In genomic region chr11:47857485-47858168, GRCh38 we compare ENCODE assay signal across 1 cellular context.
TF ChIP-seq lines count a peak whose summit lies in the region.

No MANE protein-coding gene starts in this region.

TF ChIP-seq in GM12878, 131 proteins besides CTCF, POLR2A, EP300 and RAD21 (continued from another document):
- TF ChIP-seq MYC (IDR thresholded peaks at IDR 0.05; ENCODE audit: insufficient read depth, insufficient read length, insufficient replicate concordance, low read length, severe bottlenecking), result no peak
- 0 out of 2 replicates have a peak, but pooled peaks have one; percentile 25 for TF ChIP-seq ATF2 (IDR thresholded peaks at IDR 0.05; ENCODE audit: low read length)
- no peak for TF ChIP-seq TBL1XR1 (IDR thresholded peaks at IDR 0.05; ENCODE audit: low read depth, low read length)
- TF ChIP-seq SMARCA5 (IDR thresholded peaks at IDR 0.05), result 0 out of 2 replicates have a peak, but pooled peaks have one; percentile 31
- peak; percentile 26; the same call in 1 of the 2 replicates for TF ChIP-seq RUNX3 (IDR thresholded peaks at IDR 0.05; ENCODE audit: low read length)
- TF ChIP-seq PKNOX1 (IDR thresholded peaks at IDR 0.05), result peak; percentile 71
- no peak for TF ChIP-seq CREB1 (IDR thresholded peaks at IDR 0.05; ENCODE audit: low read depth)
- TF ChIP-seq BCLAF1 (IDR thresholded peaks at IDR 0.05), result no peak
- TF ChIP-seq NR2F1 (conservative IDR thresholded peaks at IDR 0.05), result peak; percentile 82
- TF ChIP-seq NR2C1 (IDR thresholded peaks at IDR 0.05), result peak; percentile 34; the same call in 1 of the 2 replicates
TF ChIP-seq in GM12878: peak in this region for 9.
